ENCODE assay signal across 11 cellular contexts in the genomic region with DNA sequence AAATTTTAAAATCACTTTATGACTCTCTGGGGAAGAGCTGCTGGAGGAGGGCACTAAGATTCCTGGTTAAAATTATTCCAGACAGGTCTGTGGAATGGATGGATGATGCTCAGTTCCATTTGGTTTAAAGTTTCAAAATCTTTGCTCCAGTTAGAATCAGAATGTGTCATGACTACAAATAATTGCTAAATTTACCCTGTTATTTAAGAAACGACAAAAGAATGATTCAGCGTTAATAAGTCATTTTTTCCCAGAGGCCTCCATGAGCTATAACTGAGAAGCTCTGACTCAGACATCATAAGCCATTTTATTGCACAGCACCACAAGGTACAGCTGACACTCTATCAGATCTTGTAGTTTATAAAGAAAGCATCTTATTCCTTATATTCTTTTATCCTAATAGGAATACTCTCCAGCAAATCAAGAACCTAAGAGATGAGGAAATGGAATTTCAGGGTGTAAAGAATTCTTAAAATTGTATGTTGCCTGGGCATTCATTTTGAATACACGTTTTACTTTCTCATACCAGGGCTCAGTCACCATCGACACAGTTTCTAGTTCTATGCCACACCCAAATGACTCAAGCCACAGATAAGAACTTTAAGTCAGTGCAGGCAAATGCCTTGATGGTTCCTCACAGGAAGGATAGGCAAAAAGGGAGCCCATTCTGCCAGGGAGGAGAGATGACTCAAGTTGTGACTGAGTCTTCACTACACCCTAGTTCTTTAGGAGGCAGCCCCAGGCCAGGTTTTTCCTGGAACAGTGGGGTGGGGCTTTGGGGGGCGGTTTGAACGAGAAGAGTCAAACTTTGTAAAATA.
DNase-seq lines count a peak whose midpoint lies in the region; ATAC-seq and TF ChIP-seq lines count a peak whose summit lies in the region.
"Had no signal": no experiment of that assay in that cellular context is flagged by ENCODE, and none has a peak within 500 bp of the region (broad histone marks: within the 10 kb centered on the region; RNA-seq: fewer than 3 reads in every experiment).

No MANE protein-coding gene starts in this region.

- no peaks in the 10 kb centered on the region for H3K36me3 ChIP-seq in mucosa of descending colon (ENCODE audit: low read depth)

- H3K9me3 ChIP-seq in mucosa of descending colon: no peaks in the 10 kb centered on the region

- H3K4me3 ChIP-seq in mucosa of descending colon: no peak overlapping the region

- intact Hi-C loops in mucosa of descending colon (cut with DNase I, micrococcal nuclease): no loop called here

- ATAC-seq in mucosa of descending colon: peak; percentile 98
- no peak for ATAC-seq in activated CD4-positive, CD25-positive, alpha-beta regulatory T cell treated with anti-CD3 and anti-CD28 coated beads, Interleukin-2, amount 50 U/mL, for 24 hours
- ATAC-seq: activated CD8-positive, alpha-beta T cell treated with anti-CD3 and anti-CD28 coated beads for 36 hours had no signal

- no peak for TF ChIP-seq CTCF in AG09319 (IDR thresholded peaks at IDR 0.05; ENCODE audit: low read depth, low read length)
- no peak for TF ChIP-seq CTCF in mucosa of descending colon (IDR thresholded peaks at IDR 0.05)

- DNase-seq in AG09319 (ENCODE audit: extremely low read depth, low read depth) (peak; percentile 55), NCI-H460 (ENCODE audit: extremely low read depth, low read depth) (peak; percentile 94), dedifferentiated amniotic fluid mesenchymal stem cell (ENCODE audit: extremely low spot score) (peak; percentile 92), mucosa of descending colon (peak in 1 of 3 donors; percentile 26), anterior cingulate cortex (lab: John Stamatoyannopoulos, UW) (no peak), cerebellar cortex (ENCODE audit: low spot score) (no peak), NCI-H2107 treated with DMSO at 0.1 percent for 48 hours (lab: John Stamatoyannopoulos, UW; ENCODE audit: unreplicated experiment) (no peak)
- DNase-seq: activated CD8-positive, alpha-beta T cell treated with anti-CD3 and anti-CD28 coated beads for 36 hours; effector memory CD4-positive, alpha-beta T cell; NCI-H524 had no signal

- no peaks in the 10 kb centered on the region for H3K4me1 ChIP-seq in mucosa of descending colon (ENCODE audit: low read depth)

Comparison
In these comparisons a context has a peak if more than half of its experiments do, and no peak if none do; other contexts are left out.
1. DNase-seq: peak in AG09319 (single experiment), NCI-H460 (single experiment) and dedifferentiated amniotic fluid mesenchymal stem cell (single experiment); none in anterior cingulate cortex (0 of 58), cerebellar cortex (single experiment) and NCI-H2107 treated with DMSO at 0.1 percent for 48 hours (single experiment).